In genomic region chr6:43667245-43668150, GRCh38 we compare ENCODE assay signal across 1 cellular context.
TF ChIP-seq lines count a peak whose summit lies in the region.

No MANE protein-coding gene starts in this region.

TF ChIP-seq in K562, 482 proteins besides CTCF, POLR2A, EP300 and RAD21 (continued from another document and continues in another):
- TF ChIP-seq HMBOX1 (IDR thresholded peaks at IDR 0.05) (no peak), AFF4 (CRISPR knock-in tag; IDR thresholded peaks at IDR 0.05) (0 out of 2 replicates have a peak, but pooled peaks have one; percentile 27), ZNF354B (CRISPR knock-in tag; IDR thresholded peaks at IDR 0.05) (0 out of 2 replicates have a peak, but pooled peaks have one; percentile 31), NFIC (IDR thresholded peaks at IDR 0.05) (no peak), SIN3A (IDR thresholded peaks at IDR 0.05; ENCODE audit: borderline replicate concordance in 2 of 2, control insufficient read depth in 1 of 2, low read depth in 2 of 2, low read length in 2 of 2) (no peak), SRSF7 (optimal IDR thresholded peaks at IDR 0.05; ENCODE audit: low read depth, low read length) (no peak), RFX5 (IDR thresholded peaks at IDR 0.05; ENCODE audit: low read depth, low read length) (no peak), L3MBTL2 (IDR thresholded peaks at IDR 0.05) (peak; percentile 33), GTF2A2 (tag; IDR thresholded peaks at IDR 0.05) (no peak), DIDO1 (tag; IDR thresholded peaks at IDR 0.05; ENCODE audit: low read depth) (no peak), ADNP (tag; IDR thresholded peaks at IDR 0.05) (no peak), HMGXB4 (CRISPR knock-in tag; IDR thresholded peaks at IDR 0.05) (no peak), CCNT2 (IDR thresholded peaks at IDR 0.05; ENCODE audit: borderline replicate concordance, extremely low read depth, insufficient read length, low read depth, low read length) (no peak), UBTF (IDR thresholded peaks at IDR 0.05; ENCODE audit: borderline replicate concordance in 1 of 2, low read depth in 2 of 2, low read length in 2 of 2) (no peak), ZNF232 (CRISPR knock-in tag; IDR thresholded peaks at IDR 0.05) (no peak), SRF (CRISPR knock-in tag; IDR thresholded peaks at IDR 0.05) (no peak), E2F4 (CRISPR knock-in tag; IDR thresholded peaks at IDR 0.05; ENCODE audit: low read depth) (no peak), KLF16 (IDR thresholded peaks at IDR 0.05) (no peak; the same call in 1 of the 2 replicates), ZNF316 (IDR thresholded peaks at IDR 0.05) (no peak), VEZF1 (CRISPR knock-in tag; IDR thresholded peaks at IDR 0.05) (peak; percentile 36; the same call in 1 of the 2 replicates), CEBPZ (IDR thresholded peaks at IDR 0.05; ENCODE audit: borderline replicate concordance, low read depth, low read length) (no peak), MAZ (CRISPR knock-in tag; conservative IDR thresholded peaks at IDR 0.05 in 1 of 2, IDR thresholded peaks at IDR 0.05 in 1 of 2) (peak; percentile 64 to 66), CGGBP1 (CRISPR knock-in tag; IDR thresholded peaks at IDR 0.05) (no peak), ZBTB40 (IDR thresholded peaks at IDR 0.05) (no peak), ZBTB40 (CRISPR knock-in tag; IDR thresholded peaks at IDR 0.05) (no peak), SP1 (CRISPR knock-in tag; IDR thresholded peaks at IDR 0.05) (peak; percentile 44; the same call in 1 of the 2 replicates), ARNT (IDR thresholded peaks at IDR 0.05) (no peak)
